In genomic region chr2:112109278-112109677, GRCh38 we compare ENCODE assay signal across 27 cellular contexts.
"Had no signal": no experiment of that assay in that cellular context is flagged by ENCODE, and none has a peak within 500 bp of the region (broad histone marks: within the 10 kb centered on the region; RNA-seq: fewer than 3 reads in every experiment).

No MANE protein-coding gene starts in this region.

- H3K79me2 ChIP-seq: hepatocyte had no signal

- ATAC-seq: left colon; left lung; lower lobe of right lung; naive thymus-derived CD8-positive, alpha-beta T cell; pancreas; right cardiac atrium; stimulated activated effector memory CD8-positive, alpha-beta T cell treated with anti-CD3 and anti-CD28 coated beads, Interleukin-12 subunit alpha, Interleukin-12 subunit beta, amount 100 ng/mL, for 72 hours; stimulated activated naive CD8-positive, alpha-beta T cell treated with anti-CD3 and anti-CD28 coated beads, Interleukin-15, amount 100 ng/mL, for 72 hours had no signal

- H3K27ac ChIP-seq: hepatocyte, left lung, lower lobe of right lung, pancreas, prostate gland, sigmoid colon, spleen, tibial nerve, uterus had no signal

- H3K4me1 Mint-ChIP-seq: naive thymus-derived CD8-positive, alpha-beta T cell; nephron; neural crest cell; stimulated activated effector memory CD8-positive, alpha-beta T cell treated with anti-CD3 and anti-CD28 coated beads, Interleukin-12 subunit alpha, Interleukin-12 subunit beta, amount 100 ng/mL, for 72 hours; stimulated activated naive CD8-positive, alpha-beta T cell treated with anti-CD3 and anti-CD28 coated beads, Interleukin-15, amount 100 ng/mL, for 72 hours had no signal

- H3K36me3 ChIP-seq: uterus had no signal

- DNase-seq: kidney; left colon; left lung; lower lobe of right lung; mammary epithelial cell; mesenchymal stem cell; naive thymus-derived CD8-positive, alpha-beta T cell; nucleus accumbens; pancreas; posterior cingulate gyrus; retina; right cardiac atrium; sigmoid colon; small intestine; spleen; stimulated activated CD4-positive, alpha-beta T cell treated with anti-CD3 and anti-CD28 coated beads, Interleukin-4, amount 100 ng/mL, for 24 hours; stimulated activated naive CD4-positive, alpha-beta T cell treated with Interleukin-2 at 50 U/mL for 16 hours; stimulated activated naive CD8-positive, alpha-beta T cell treated with anti-CD3 and anti-CD28 coated beads, Interleukin-15, amount 100 ng/mL, for 72 hours; substantia nigra; uterus had no signal

- FAIRE-seq: kidney, pancreas, small intestine had no signal

- H3K4me1 ChIP-seq: left lung, lower lobe of right lung, pancreas, prostate gland, sigmoid colon, spleen, tibial nerve, uterus had no signal

- H3K4me3 Mint-ChIP-seq: naive thymus-derived CD8-positive, alpha-beta T cell; nephron; neural crest cell; stimulated activated effector memory CD8-positive, alpha-beta T cell treated with anti-CD3 and anti-CD28 coated beads, Interleukin-12 subunit alpha, Interleukin-12 subunit beta, amount 100 ng/mL, for 72 hours; stimulated activated naive CD8-positive, alpha-beta T cell treated with anti-CD3 and anti-CD28 coated beads, Interleukin-15, amount 100 ng/mL, for 72 hours; type B pancreatic cell had no signal

- H3K4me2 ChIP-seq: hepatocyte had no signal

- H3K27me3 Mint-ChIP-seq: naive thymus-derived CD8-positive, alpha-beta T cell; stimulated activated naive CD8-positive, alpha-beta T cell treated with anti-CD3 and anti-CD28 coated beads, Interleukin-15, amount 100 ng/mL, for 72 hours; type B pancreatic cell had no signal

- H3K4me3 ChIP-seq: hepatocyte, left lung, lower lobe of right lung, pancreas, prostate gland, sigmoid colon, spleen, tibial nerve, uterus had no signal

- H3K27me3 ChIP-seq: hepatocyte, left lung, pancreas, sigmoid colon, spleen, tibial nerve, uterus had no signal

- H3K9me3 ChIP-seq: pancreas, prostate gland had no signal

- H3K27ac Mint-ChIP-seq: nephron; stimulated activated effector memory CD8-positive, alpha-beta T cell treated with anti-CD3 and anti-CD28 coated beads, Interleukin-12 subunit alpha, Interleukin-12 subunit beta, amount 100 ng/mL, for 72 hours; stimulated activated naive CD8-positive, alpha-beta T cell treated with anti-CD3 and anti-CD28 coated beads, Interleukin-15, amount 100 ng/mL, for 72 hours; type B pancreatic cell had no signal

- H2AFZ ChIP-seq: hepatocyte had no signal
